8 cellular contexts compared by ENCODE assay signal in the genomic region with DNA sequence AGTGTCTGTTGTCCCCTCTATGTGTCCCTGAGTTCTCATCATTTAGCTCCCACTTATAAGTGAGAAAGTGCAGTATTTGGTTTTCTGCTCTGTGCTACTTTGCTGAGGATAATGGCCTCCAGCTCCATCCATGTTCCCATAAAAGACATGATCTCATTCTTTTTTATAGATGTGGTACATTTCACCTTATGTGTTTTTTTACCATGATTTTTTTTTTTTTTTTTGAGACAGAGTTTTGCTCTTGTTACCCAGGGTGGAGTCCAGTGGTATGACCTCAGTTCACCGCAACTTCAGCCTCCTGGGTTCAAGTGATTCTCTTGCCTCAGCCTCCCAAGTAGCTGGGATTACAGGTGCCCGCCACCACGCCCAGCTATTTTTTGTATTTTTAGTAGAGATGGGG. TPM values are rescaled to one million over a fixed set of nuclear protein-coding genes. Genes with fewer than 3 reads are reported as not detected.
DNase-seq lines count a peak whose midpoint lies in the region; ATAC-seq and TF ChIP-seq lines count a peak whose summit lies in the region.
"Not testable (repeated sequence)": the region's sequence is repeated elsewhere in the genome, so short reads cannot be mapped to it uniquely, and the experiment has no call there.
"Had no signal": no experiment of that assay in that cellular context is flagged by ENCODE, and none has a peak within 500 bp of the region (broad histone marks: within the 10 kb centered on the region; RNA-seq: fewer than 3 reads in every experiment).

No MANE protein-coding gene starts in this region.

- TF ChIP-seq CTCF in PC-3 (conservative IDR thresholded peaks at IDR 0.05; ENCODE audit: low read depth, low read length); MCF 10A (IDR thresholded peaks at IDR 0.05; ENCODE audit: unreplicated experiment); esophagus muscularis mucosa (IDR thresholded peaks at IDR 0.05); left ventricle myocardium inferior (IDR thresholded peaks at IDR 0.05; ENCODE audit: borderline replicate concordance); nephron (IDR thresholded peaks at IDR 0.05; ENCODE audit: unreplicated experiment in 3 of 3); smooth muscle cell (IDR thresholded peaks at IDR 0.05; ENCODE audit: borderline replicate concordance, insufficient read depth, poor library complexity, severe bottlenecking); tibial artery (IDR thresholded peaks at IDR 0.05): not testable (repeated sequence)

- not testable (repeated sequence) for TF ChIP-seq POLR2A in esophagus muscularis mucosa (IDR thresholded peaks at IDR 0.05; ENCODE audit: low read depth)

- H3K4me3 ChIP-seq in PC-3 (ENCODE audit: low read length); esophagus muscularis mucosa; left ventricle myocardium inferior; smooth muscle cell; tibial artery: not testable (repeated sequence)

- POLR2A ChIA-PET in PC-3 (lab: Charles Lee; ENCODE audit: unreplicated experiment) = interaction anchor here (0.5 kb wide), 1 partner anchor 51 kb away, joined by 13 read pairs; no protein-coding TSS in a partner anchor
- POLR2A ChIA-PET in MCF 10A (lab: Yijun Ruan, JAX) = interaction anchor here (0.6 to 1.2 kb wide), 4 partner anchors 13 to 1249 kb away, joined by 3 to 5 read pairs (median 4); no protein-coding TSS in a partner anchor

- not testable (repeated sequence) for TF ChIP-seq EP300 in esophagus muscularis mucosa (IDR thresholded peaks at IDR 0.05)

- peak; percentile 27; the same call in 1 of the 2 replicates for ATAC-seq in PC-3

- H3K9me3 Mint-ChIP-seq in MCF 10A (ENCODE audit: unreplicated experiment); nephron: not testable (repeated sequence)

- not testable (repeated sequence) for H3K79me2 ChIP-seq in PC-3 (ENCODE audit: low read length); smooth muscle cell (ENCODE audit: low read depth)

- not testable (repeated sequence) for H3K9me3 ChIP-seq in PC-3 (ENCODE audit: low read length); esophagus muscularis mucosa; left ventricle myocardium inferior (replicated peaks); smooth muscle cell (replicated peaks; ENCODE audit: low read depth); tibial artery

- intact Hi-C loops in PC-3 (cut with micrococcal nuclease); MCF 10A (cut with micrococcal nuclease); esophagus muscularis mucosa (cut with DNase I); left ventricle myocardium inferior (cut with micrococcal nuclease); tibial artery (cut with DNase I; ENCODE audit: low total_unique reads): not testable (repeated sequence)

- H3K4me1 Mint-ChIP-seq in MCF 10A (ENCODE audit: insufficient read depth, unreplicated experiment) (peaks cover 15% of the 10 kb centered on the region), nephron (peaks cover 32% of the 10 kb centered on the region)

- not testable (repeated sequence) for H4K20me1 ChIP-seq in PC-3 (ENCODE audit: low read length); smooth muscle cell (ENCODE audit: low read depth)

- H3K27me3 Mint-ChIP-seq in MCF 10A (ENCODE audit: insufficient read depth, unreplicated experiment) = not testable (repeated sequence)
- peaks cover 14% of the 10 kb centered on the region for H3K27me3 Mint-ChIP-seq in nephron (ENCODE audit: low read depth)

- H3K4me2 ChIP-seq in PC-3 (ENCODE audit: low read length); smooth muscle cell: not testable (repeated sequence)

- not testable (repeated sequence) for H3K27me3 ChIP-seq in PC-3 (ENCODE audit: low read length); esophagus muscularis mucosa; left ventricle myocardium inferior (ENCODE audit: low read depth); smooth muscle cell (ENCODE audit: low read depth); tibial artery

- not testable (repeated sequence) for DNase-seq in PC-3; MCF 10A (ENCODE audit: unreplicated experiment); esophagus muscularis mucosa (ENCODE audit: extremely low spot score); left ventricle myocardium inferior; smooth muscle cell (lab: John Stamatoyannopoulos, UW; ENCODE audit: unreplicated experiment); tibial artery

- H3K27ac Mint-ChIP-seq in MCF 10A (ENCODE audit: low read depth, unreplicated experiment) = peak overlapping the region; percentile 63
- peak overlapping the region in 2 of 3 experiments; percentile 94 to 95 for H3K27ac Mint-ChIP-seq in nephron

- 93% methylated on average over 3 of the region's 3 CpGs for WGBS in esophagus muscularis mucosa
- 95% methylated on average over 3 of the region's 3 CpGs for WGBS in smooth muscle cell (ENCODE audit: low lambda C conversion rate)

- peak overlapping the region; percentile 19 for H3K4me3 Mint-ChIP-seq in MCF 10A (ENCODE audit: unreplicated experiment)
- not testable (repeated sequence) for H3K4me3 Mint-ChIP-seq in nephron

- H3K9me2 ChIP-seq in PC-3 (replicated peaks; ENCODE audit: low read length) = not testable (repeated sequence)

- CTCF ChIA-PET in PC-3 (lab: Charles Lee) = not testable (repeated sequence)
- CTCF ChIA-PET in MCF 10A (lab: Yijun Ruan, JAX) = interaction anchor here (0.6 to 1.9 kb wide), 4 partner anchors 26 to 1079 kb away, joined by 3 to 11 read pairs (median 4); no protein-coding TSS in a partner anchor

- H3K36me3 Mint-ChIP-seq in MCF 10A (ENCODE audit: insufficient read depth, unreplicated experiment); nephron (ENCODE audit: low read depth): not testable (repeated sequence)

- not testable (repeated sequence) for H3K9ac ChIP-seq in PC-3 (ENCODE audit: low read length); smooth muscle cell (ENCODE audit: low read depth)

- not testable (repeated sequence) for H3K4me1 ChIP-seq in PC-3 (ENCODE audit: insufficient read depth, low read length); smooth muscle cell (ENCODE audit: low read depth)
- H3K4me1 ChIP-seq in esophagus muscularis mucosa (peaks cover 32 to 52% (median 50%) of the 10 kb centered on the region in 4 donors), left ventricle myocardium inferior (peaks cover 50% of the 10 kb centered on the region), tibial artery (peaks cover 5 to 68% (median 43%) of the 10 kb centered on the region in 4 donors)

- not testable (repeated sequence) for H3K36me3 ChIP-seq in PC-3 (ENCODE audit: low read depth, low read length); esophagus muscularis mucosa; left ventricle myocardium inferior; smooth muscle cell (ENCODE audit: low read depth); tibial artery

- not testable (repeated sequence) for H2AFZ ChIP-seq in PC-3 (ENCODE audit: low read length); smooth muscle cell (ENCODE audit: low read depth)

- BruUV-seq in PC-3 (replicated peaks; lab: Mats Ljungman, UMichigan); MCF 10A (replicated peaks; lab: Mats Ljungman, UMichigan): not testable (repeated sequence)

- not testable (repeated sequence) for H3F3A ChIP-seq in PC-3 (ENCODE audit: low read length, unreplicated experiment); smooth muscle cell (ENCODE audit: low read depth)

- H3K27ac ChIP-seq in PC-3 (ENCODE audit: low read length) = not testable (repeated sequence)
- H3K27ac ChIP-seq in esophagus muscularis mucosa (replicated peaks in 1 of 4) (peak overlapping the region; percentile 61 to 66 (median 62)), left ventricle myocardium inferior (replicated peaks) (peak overlapping the region; percentile 79), smooth muscle cell (ENCODE audit: low read depth) (peak overlapping the region; percentile 42), tibial artery (peak overlapping the region; percentile 92 to 95)

RNA-seq across cellular contexts. Expression of a gene that starts 56.9 kb away (rescaled TPM):
- total RNA-seq in PC-3 (2014; rRNA removed) = not detected in 2 replicates
- total RNA-seq in MCF 10A (2022) = not detected in 2 replicates
- total RNA-seq in esophagus muscularis mucosa = 1 to 10 TPM; 1.7 to 4.7 (median 3.4) TPM
- total RNA-seq in left ventricle myocardium inferior = 2.1 TPM
- not detected in 2 replicates for total RNA-seq in smooth muscle cell
- polyA plus RNA-seq in smooth muscle cell = 0.49 and 1.2 TPM in 2 replicates
- total RNA-seq: CD4-positive, alpha-beta memory T cell had no signal
- polyA plus RNA-seq: CD4-positive, alpha-beta memory T cell had no signal
